ENCODE assay signal across 36 cellular contexts in genomic region chr19:15843186-15843585, GRCh38. TPM values are rescaled to one million over a fixed set of nuclear protein-coding genes. Genes with fewer than 3 reads are reported as not detected.
DNase-seq lines count a peak whose midpoint lies in the region; ATAC-seq and TF ChIP-seq lines count a peak whose summit lies in the region.
"Had no signal": no experiment of that assay in that cellular context is flagged by ENCODE, and none has a peak within 500 bp of the region (broad histone marks: within the 10 kb centered on the region; RNA-seq: fewer than 3 reads in every experiment).

No MANE protein-coding gene starts in this region.

- H3K4me1 Mint-ChIP-seq in CD4-positive, alpha-beta T cell (ENCODE audit: low read depth) = peaks cover 44% of the 10 kb centered on the region
- H3K4me1 Mint-ChIP-seq in activated CD4-positive, alpha-beta memory T cell treated with anti-CD3 and anti-CD28 coated beads for 36 hours (ENCODE audit: low read depth) = peaks cover 33% of the 10 kb centered on the region
- H3K4me1 Mint-ChIP-seq in central memory CD8-positive, alpha-beta T cell = peaks cover 36% of the 10 kb centered on the region
- H3K4me1 Mint-ChIP-seq: brain, neural crest cell had no signal

- no peak for DNase-seq in CD4-positive, alpha-beta T cell
- no peak for DNase-seq in activated CD4-positive, alpha-beta memory T cell treated with anti-CD3 and anti-CD28 coated beads for 36 hours
- DNase-seq in central memory CD8-positive, alpha-beta T cell (ENCODE audit: low spot score in 2 of 2) = no peak
- no peak for DNase-seq in HT-29 (ENCODE audit: low spot score)
- DNase-seq in SHP77 treated with DMSO at 0.1 percent for 48 hours (lab: John Stamatoyannopoulos, UW) = no peak
- no peak for DNase-seq in NCI-H1436 treated with DMSO at 0.1 percent for 48 hours (lab: John Stamatoyannopoulos, UW)
- DNase-seq: activated CD4-positive, alpha-beta T cell treated with anti-CD3 and anti-CD28 coated beads, Interleukin-2, amount 50 U/mL, for 1 hour; activated effector memory CD4-positive, alpha-beta T cell treated with Interleukin-2 at 50 U/mL for 16 hours; amniotic stem cell; dorsolateral prefrontal cortex; H7; hippocampal formation; NCI-H1105 treated with DMSO at 0.1 percent for 48 hours; NCI-H2081; NCI-H345; NCI-H774; SHP77; stimulated activated naive CD4-positive, alpha-beta T cell treated with Interleukin-2 at 50 U/mL for 16 hours; T-helper 9 cell; WERI-Rb-1 had no signal

- intact Hi-C loops in CD4-positive, alpha-beta T cell (cut with DNase I, micrococcal nuclease) = no loop called here
- intact Hi-C loops in activated CD4-positive, alpha-beta memory T cell treated with anti-CD3 and anti-CD28 coated beads for 36 hours (cut with micrococcal nuclease) = no loop called here

- H3K27me3 Mint-ChIP-seq in CD4-positive, alpha-beta T cell = no peaks in the 10 kb centered on the region
- H3K27me3 Mint-ChIP-seq in activated CD4-positive, alpha-beta memory T cell treated with anti-CD3 and anti-CD28 coated beads for 36 hours = no peaks in the 10 kb centered on the region
- no peaks in the 10 kb centered on the region for H3K27me3 Mint-ChIP-seq in central memory CD8-positive, alpha-beta T cell

- peak overlapping the region; percentile 79; the same call in 1 of the 2 replicates for H3K4me2 ChIP-seq in BLaER1

- CTCF ChIA-PET in CD4-positive, alpha-beta T cell (lab: Charles Lee) = no interaction called here
- CTCF ChIA-PET in activated CD4-positive, alpha-beta memory T cell treated with anti-CD3 and anti-CD28 coated beads for 36 hours (lab: Charles Lee) = no interaction called here

- no peak overlapping the region for H3K9ac ChIP-seq in BLaER1

- H3K4me1 ChIP-seq in BLaER1 = peaks cover 87% of the 10 kb centered on the region
- H3K4me1 ChIP-seq: Peyer's patch had no signal

- H4K20me1 ChIP-seq in BLaER1 = no peaks in the 10 kb centered on the region

- no peaks in the 10 kb centered on the region for H3K36me3 Mint-ChIP-seq in CD4-positive, alpha-beta T cell (ENCODE audit: low read depth)
- no peaks in the 10 kb centered on the region for H3K36me3 Mint-ChIP-seq in activated CD4-positive, alpha-beta memory T cell treated with anti-CD3 and anti-CD28 coated beads for 36 hours
- peaks cover 2% of the 10 kb centered on the region for H3K36me3 Mint-ChIP-seq in central memory CD8-positive, alpha-beta T cell (ENCODE audit: insufficient read depth)
- H3K36me3 Mint-ChIP-seq: brain had no signal

- ATAC-seq in CD4-positive, alpha-beta T cell (ENCODE audit: poor library complexity) = no peak
- no peak for ATAC-seq in central memory CD8-positive, alpha-beta T cell (replicated peaks; ENCODE audit: extremely low read depth, poor library complexity, severe bottlenecking)
- ATAC-seq: left cardiac atrium had no signal

- H3K4me3 ChIP-seq in BLaER1 = no peak overlapping the region
- H3K4me3 ChIP-seq: dorsolateral prefrontal cortex, MG63, ovary, Peyer's patch, suprapubic skin, upper lobe of left lung had no signal

- peaks cover 8% of the 10 kb centered on the region; the same call in 1 of the 2 replicates for H3K9me3 ChIP-seq in BLaER1
- no peaks in the 10 kb centered on the region for H3K9me3 ChIP-seq in CD4-positive, alpha-beta T cell (ENCODE audit: control insufficient read depth, low read length)
- H3K9me3 ChIP-seq: MG63, ovary, Peyer's patch, suprapubic skin, upper lobe of left lung had no signal

- POLR2A ChIA-PET in CD4-positive, alpha-beta T cell (lab: Charles Lee) = interaction anchor here (1.4 kb wide), 1 partner anchor 17 kb away, joined by 5 read pairs; no protein-coding TSS in a partner anchor
- POLR2A ChIA-PET in activated CD4-positive, alpha-beta memory T cell treated with anti-CD3 and anti-CD28 coated beads for 36 hours (lab: Charles Lee) = no interaction called here

- peak overlapping the region; percentile 17 for H3K4me3 Mint-ChIP-seq in CD4-positive, alpha-beta T cell
- no peak overlapping the region for H3K4me3 Mint-ChIP-seq in activated CD4-positive, alpha-beta memory T cell treated with anti-CD3 and anti-CD28 coated beads for 36 hours
- peak overlapping the region; percentile 19 for H3K4me3 Mint-ChIP-seq in central memory CD8-positive, alpha-beta T cell
- H3K4me3 Mint-ChIP-seq: brain, neural crest cell had no signal

- H3K27ac ChIP-seq in BLaER1 = peak overlapping the region; percentile 66
- H3K27ac ChIP-seq in CD4-positive, alpha-beta T cell (ENCODE audit: low read depth, low read length) = no peak overlapping the region
- H3K27ac ChIP-seq: dorsolateral prefrontal cortex, ovary, Peyer's patch, suprapubic skin, WERI-Rb-1 had no signal

- no peaks in the 10 kb centered on the region for H3K9me3 Mint-ChIP-seq in CD4-positive, alpha-beta T cell
- H3K9me3 Mint-ChIP-seq in activated CD4-positive, alpha-beta memory T cell treated with anti-CD3 and anti-CD28 coated beads for 36 hours = no peaks in the 10 kb centered on the region
- H3K9me3 Mint-ChIP-seq in central memory CD8-positive, alpha-beta T cell = no peaks in the 10 kb centered on the region

- no peaks in the 10 kb centered on the region for H3K27me3 ChIP-seq in BLaER1
- no peaks in the 10 kb centered on the region for H3K27me3 ChIP-seq in CD4-positive, alpha-beta T cell (ENCODE audit: control insufficient read depth, insufficient read depth, low read length)
- H3K27me3 ChIP-seq: ovary, Peyer's patch, suprapubic skin, upper lobe of left lung had no signal

- H3K27ac Mint-ChIP-seq in CD4-positive, alpha-beta T cell = peak overlapping the region; percentile 76
- peak overlapping the region; percentile 19 for H3K27ac Mint-ChIP-seq in activated CD4-positive, alpha-beta memory T cell treated with anti-CD3 and anti-CD28 coated beads for 36 hours
- peak overlapping the region; percentile 17 for H3K27ac Mint-ChIP-seq in central memory CD8-positive, alpha-beta T cell (ENCODE audit: low read depth)
- H3K27ac Mint-ChIP-seq: brain had no signal

- no peak for TF ChIP-seq CTCF in CD4-positive, alpha-beta T cell (IDR thresholded peaks at IDR 0.05)

- H3K36me3 ChIP-seq in BLaER1 = no peaks in the 10 kb centered on the region
- H3K36me3 ChIP-seq: MG63, ovary, Peyer's patch, suprapubic skin, upper lobe of left lung, WERI-Rb-1 had no signal

RNA-seq across cellular contexts. Expression of gene OR10H1, which starts 27.7 kb away (rescaled TPM):
- total RNA-seq in CD4-positive, alpha-beta T cell = under 1 TPM in 1 of 2 experiments, not detected in 1; 0.08 TPM
- total RNA-seq in activated CD4-positive, alpha-beta memory T cell treated with anti-CD3 and anti-CD28 coated beads for 36 hours = not detected
- not detected in 2 replicates for total RNA-seq in HT-29 (2014; rRNA removed; shearing (Covaris generic))
- total RNA-seq: chondrocyte, endothelial cell of umbilical vein, fibroblast of lung, G401, H7, left cardiac atrium, lung microvascular endothelial cell, mucosa of gallbladder, neural crest cell, ovary, Peyer's patch, suprapubic skin, upper lobe of left lung had no signal

RNA-seq across cellular contexts. Expression of gene CYP4F2, which starts 54.7 kb away (rescaled TPM):
- total RNA-seq in CD4-positive, alpha-beta T cell = not detected
- not detected for total RNA-seq in activated CD4-positive, alpha-beta memory T cell treated with anti-CD3 and anti-CD28 coated beads for 36 hours
- total RNA-seq in HT-29 (2014; rRNA removed; shearing (Covaris generic)) = 0.18 TPM in 1 of 2 replicates, not detected in the other
- total RNA-seq: chondrocyte, endothelial cell of umbilical vein, fibroblast of lung, H7, left cardiac atrium, lung microvascular endothelial cell, neural crest cell had no signal

RNA-seq across cellular contexts. Expression of gene OR10H5, which starts 55.7 kb away (rescaled TPM):
- not detected for total RNA-seq in CD4-positive, alpha-beta T cell
- total RNA-seq in activated CD4-positive, alpha-beta memory T cell treated with anti-CD3 and anti-CD28 coated beads for 36 hours = not detected
- total RNA-seq in HT-29 (2014; rRNA removed; shearing (Covaris generic)) = 0.18 TPM in 1 of 2 replicates, not detected in the other
- total RNA-seq: chondrocyte, endothelial cell of umbilical vein, fibroblast of lung, G401, H7, left cardiac atrium, lung microvascular endothelial cell, mucosa of gallbladder, neural crest cell, ovary, Peyer's patch, renal cortical epithelial cell, suprapubic skin, upper lobe of left lung had no signal

Comparison
In these comparisons a context has a peak if more than half of its experiments do, and no peak if none do; other contexts are left out.
1. H3K27ac Mint-ChIP-seq: peak in every context shown above with its lines; median percentile 76 in CD4-positive, alpha-beta T cell; 19 in activated CD4-positive, alpha-beta memory T cell treated with anti-CD3 and anti-CD28 coated beads for 36 hours; 17 in central memory CD8-positive, alpha-beta T cell.